ENCODE assay signal across 9 cellular contexts in the genomic region with DNA sequence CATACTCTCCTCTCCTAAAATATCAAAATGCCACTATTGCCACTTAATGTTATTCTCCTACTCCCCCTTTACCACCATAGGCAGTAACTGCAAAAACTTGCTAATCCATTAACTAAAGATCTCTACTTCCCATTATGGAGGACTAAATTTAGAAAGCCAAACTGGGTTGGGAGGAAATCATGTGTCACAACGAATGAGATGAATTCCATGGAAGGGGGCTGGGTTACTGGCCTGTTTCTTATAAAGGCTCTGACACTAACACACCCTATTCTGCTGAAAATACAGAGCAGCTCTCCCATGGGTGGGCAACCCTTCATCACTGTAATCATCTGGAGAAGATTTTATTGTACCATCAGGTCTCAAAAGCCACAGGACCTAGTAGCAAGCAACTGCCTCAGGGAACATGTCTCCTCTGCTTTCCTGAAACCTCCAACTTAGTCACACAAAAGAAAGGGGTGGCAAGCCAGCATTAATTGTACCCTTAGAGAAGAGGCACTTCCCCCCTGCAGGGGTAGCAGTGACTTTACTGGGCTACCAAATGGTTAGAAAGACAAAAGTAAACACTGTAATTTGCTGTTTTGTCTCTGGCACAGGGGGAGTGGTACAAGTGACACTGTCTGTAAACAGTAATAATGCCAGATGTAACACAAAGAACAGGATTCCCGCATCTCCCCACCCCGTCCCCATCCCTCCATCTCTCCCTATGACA.
DNase-seq lines count a peak whose midpoint lies in the region; ATAC-seq and TF ChIP-seq lines count a peak whose summit lies in the region.
"Had no signal": no experiment of that assay in that cellular context is flagged by ENCODE, and none has a peak within 500 bp of the region (broad histone marks: within the 10 kb centered on the region; RNA-seq: fewer than 3 reads in every experiment).

No MANE protein-coding gene starts in this region.

- no peak for TF ChIP-seq CTCF in DOHH2 (IDR thresholded peaks at IDR 0.05; ENCODE audit: low read depth, low read length, poor library complexity, severe bottlenecking)

- ATAC-seq in memory B cell (ENCODE audit: low read depth) (no peak), HG03108 (IDR thresholded peaks at IDR 0.05; ENCODE audit: unreplicated experiment) (no peak), HG03439 (IDR thresholded peaks at IDR 0.05; ENCODE audit: unreplicated experiment) (no peak), left colon (no peak)
- ATAC-seq: Panc1 had no signal

- H3K9me3 Mint-ChIP-seq in activated T-helper 2 cell treated with anti-CD3 and anti-CD28 coated beads, Interferon-gamma antibody, Interleukin-2, Interleukin-4, amounts not matched to agents 10 μg/mL and 5 μg/mL and 100 μg/mL, durations not matched to agents 14 hours and 24 hours and 36 hours: no peaks in the 10 kb centered on the region
- H3K9me3 Mint-ChIP-seq in memory B cell: peaks cover 2% of the 10 kb centered on the region

- peaks cover 20% of the 10 kb centered on the region for H3K4me1 Mint-ChIP-seq in activated T-helper 2 cell treated with anti-CD3 and anti-CD28 coated beads, Interferon-gamma antibody, Interleukin-2, Interleukin-4, amounts not matched to agents 10 μg/mL and 5 μg/mL and 100 μg/mL, durations not matched to agents 14 hours and 24 hours and 36 hours (ENCODE audit: low read depth)
- peaks cover 35% of the 10 kb centered on the region for H3K4me1 Mint-ChIP-seq in memory B cell

- no peaks in the 10 kb centered on the region for H3K27me3 ChIP-seq in DOHH2 (ENCODE audit: control insufficient read depth, low read length)

- no peaks in the 10 kb centered on the region for H3K79me2 ChIP-seq in DOHH2 (ENCODE audit: control insufficient read depth, low read length)

- peaks cover 23% of the 10 kb centered on the region for H3K36me3 ChIP-seq in DOHH2 (ENCODE audit: control insufficient read depth, low read length)

- peak overlapping the region; percentile 36; the same call in 1 of the 2 replicates for H3K4me2 ChIP-seq in DOHH2 (ENCODE audit: low read length)

- H3K9me3 ChIP-seq in DOHH2 (ENCODE audit: control insufficient read depth, insufficient read depth, low read length): no peaks in the 10 kb centered on the region

- H3K4me1 ChIP-seq in DOHH2 (ENCODE audit: control insufficient read depth, low read length): peaks cover 53% of the 10 kb centered on the region

- peak overlapping the region; percentile 80 for H3K27ac Mint-ChIP-seq in activated T-helper 2 cell treated with anti-CD3 and anti-CD28 coated beads, Interferon-gamma antibody, Interleukin-2, Interleukin-4, amounts not matched to agents 10 μg/mL and 5 μg/mL and 100 μg/mL, durations not matched to agents 14 hours and 24 hours and 36 hours
- H3K27ac Mint-ChIP-seq in memory B cell: peak overlapping the region; percentile 88

- H3K27ac ChIP-seq in DOHH2 (ENCODE audit: low read depth, low read length): no peak overlapping the region

- H3K9me2 ChIP-seq in DOHH2 (replicated peaks; ENCODE audit: control insufficient read depth, low read length): no peaks in the 10 kb centered on the region

- H4K20me1 ChIP-seq in DOHH2 (ENCODE audit: control insufficient read depth, insufficient read depth, low read depth, low read length): no peaks in the 10 kb centered on the region

- H3K36me3 Mint-ChIP-seq in activated T-helper 2 cell treated with anti-CD3 and anti-CD28 coated beads, Interferon-gamma antibody, Interleukin-2, Interleukin-4, amounts not matched to agents 10 μg/mL and 5 μg/mL and 100 μg/mL, durations not matched to agents 14 hours and 24 hours and 36 hours (ENCODE audit: low read depth): peaks cover 36% of the 10 kb centered on the region
- peaks cover 16% of the 10 kb centered on the region for H3K36me3 Mint-ChIP-seq in memory B cell

- peak; percentile 80 for DNase-seq in MV-4-11 (lab: John Stamatoyannopoulos, UW)
- DNase-seq in activated T-helper 2 cell treated with anti-CD3 and anti-CD28 coated beads, Interferon-gamma antibody, Interleukin-2, Interleukin-4, amounts not matched to agents 10 μg/mL and 5 μg/mL and 100 μg/mL, durations not matched to agents 14 hours and 24 hours and 36 hours (ENCODE audit: low spot score): no peak
- no peak for DNase-seq in memory B cell (ENCODE audit: low spot score in 2 of 2)
- DNase-seq in NCI-H2171 (lab: John Stamatoyannopoulos, UW): no peak
- no peak for DNase-seq in left colon

- H3K27me3 Mint-ChIP-seq in activated T-helper 2 cell treated with anti-CD3 and anti-CD28 coated beads, Interferon-gamma antibody, Interleukin-2, Interleukin-4, amounts not matched to agents 10 μg/mL and 5 μg/mL and 100 μg/mL, durations not matched to agents 14 hours and 24 hours and 36 hours (ENCODE audit: low read depth): no peaks in the 10 kb centered on the region
- H3K27me3 Mint-ChIP-seq in memory B cell: no peaks in the 10 kb centered on the region

- intact Hi-C loops in activated T-helper 2 cell treated with anti-CD3 and anti-CD28 coated beads, Interferon-gamma antibody, Interleukin-2, Interleukin-4, amounts not matched to agents 10 μg/mL and 5 μg/mL and 100 μg/mL, durations not matched to agents 14 hours and 24 hours and 36 hours (cut with micrococcal nuclease): no loop called here
- intact Hi-C loops in left colon (cut with DNase I, micrococcal nuclease): no loop called here

- no peak overlapping the region for H3K4me3 ChIP-seq in DOHH2 (ENCODE audit: low read length)

- peaks cover 16% of the 10 kb centered on the region for H3F3A ChIP-seq in DOHH2 (ENCODE audit: control insufficient read depth, insufficient read depth)

- peak overlapping the region; percentile 46 for H3K4me3 Mint-ChIP-seq in activated T-helper 2 cell treated with anti-CD3 and anti-CD28 coated beads, Interferon-gamma antibody, Interleukin-2, Interleukin-4, amounts not matched to agents 10 μg/mL and 5 μg/mL and 100 μg/mL, durations not matched to agents 14 hours and 24 hours and 36 hours (ENCODE audit: low read depth)
- peak overlapping the region; percentile 82 for H3K4me3 Mint-ChIP-seq in memory B cell
